Comparison of ENCODE assay signal across 10 cellular contexts in the genomic region with DNA sequence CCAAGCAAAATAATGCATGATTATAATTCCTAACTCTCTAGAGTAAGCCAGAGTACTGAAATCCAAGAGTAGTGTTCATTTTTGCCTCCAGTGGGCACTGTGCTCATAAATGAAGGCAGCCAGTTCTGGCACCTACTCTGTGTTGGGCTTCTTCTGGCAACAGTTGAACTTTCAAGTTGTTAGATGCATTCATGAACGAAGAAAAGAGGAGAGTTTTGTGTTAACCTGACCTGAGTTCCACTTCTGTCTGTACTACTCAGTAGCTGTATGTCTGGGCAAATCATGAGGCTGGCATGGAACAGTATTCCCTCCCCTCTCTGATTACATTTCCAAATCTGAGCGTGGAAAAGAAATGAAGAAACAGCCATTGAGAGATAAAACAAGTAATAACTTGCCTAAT. TPM values are rescaled to one million over a fixed set of nuclear protein-coding genes. Genes with fewer than 3 reads are reported as not detected.
DNase-seq lines count a peak whose midpoint lies in the region; ATAC-seq and TF ChIP-seq lines count a peak whose summit lies in the region.
"Had no signal": no experiment of that assay in that cellular context is flagged by ENCODE, and none has a peak within 500 bp of the region (broad histone marks: within the 10 kb centered on the region; RNA-seq: fewer than 3 reads in every experiment).

No MANE protein-coding gene starts in this region.

- no peak overlapping the region for H3K27ac ChIP-seq in body of pancreas
- H3K27ac ChIP-seq: parathyroid adenoma had no signal

- peak in 4 of 7 experiments; percentile 22 to 38 (median 25) for TF ChIP-seq CTCF in body of pancreas (IDR thresholded peaks at IDR 0.05)
- no peak for TF ChIP-seq CTCF in GM10248 (IDR thresholded peaks at IDR 0.05; ENCODE audit: control extremely low read depth, extremely low read depth, low read depth, missing control alignments)

- peaks cover 10% of the 10 kb centered on the region for H3K27me3 Mint-ChIP-seq in memory B cell

- H3K9me3 Mint-ChIP-seq in memory B cell: no peaks in the 10 kb centered on the region

- no peak overlapping the region for H3K27ac Mint-ChIP-seq in memory B cell
- H3K27ac Mint-ChIP-seq: CD4-positive, CD25-positive, alpha-beta regulatory T cell had no signal

- no peak for ATAC-seq in body of pancreas
- ATAC-seq in memory B cell (ENCODE audit: low read depth): peak; percentile 65

- H3K36me3 Mint-ChIP-seq in memory B cell: no peaks in the 10 kb centered on the region
- H3K36me3 Mint-ChIP-seq: CD4-positive, CD25-positive, alpha-beta regulatory T cell had no signal

- POLR2A ChIA-PET in GM10248 (lab: Yijun Ruan, JAX): no interaction called here

- H3K4me1 Mint-ChIP-seq in memory B cell: no peaks in the 10 kb centered on the region
- H3K4me1 Mint-ChIP-seq: CD4-positive, CD25-positive, alpha-beta regulatory T cell had no signal

- intact Hi-C loops in body of pancreas (cut with DNase I): no loop called here

- no peak overlapping the region for H3K4me3 ChIP-seq in body of pancreas

- peak; percentile 5 for DNase-seq in NCI-H2227 (lab: John Stamatoyannopoulos, UW; ENCODE audit: unreplicated experiment)
- no peak for DNase-seq in NCI-H2227 treated with DMSO at 0.1 percent for 48 hours (lab: John Stamatoyannopoulos, UW)
- DNase-seq in HT1080 (ENCODE audit: low read depth): peak; percentile 37
- peak in 2 of 4 donors; percentile 15 to 18 for DNase-seq in body of pancreas
- DNase-seq in memory B cell (ENCODE audit: low spot score in 2 of 2): peak in 1 of 2 donors; percentile 5
- no peak for DNase-seq in cortex of kidney (lab: John Stamatoyannopoulos, UW)
- no peak for DNase-seq in T-helper 1 cell
- no peak for DNase-seq in GM10248 (ENCODE audit: extremely low spot score)
- DNase-seq: CD4-positive, CD25-positive, alpha-beta regulatory T cell had no signal

- no peaks in the 10 kb centered on the region for H3K27me3 ChIP-seq in body of pancreas

- CTCF ChIA-PET in GM10248 (lab: Yijun Ruan, JAX): no interaction called here

- 55 to 60% methylated on average over 2 of the region's 2 CpGs for WGBS in body of pancreas, 2 donors

- H3K4me1 ChIP-seq in body of pancreas: no peaks in the 10 kb centered on the region
- H3K4me1 ChIP-seq: parathyroid adenoma had no signal

- H3K4me3 Mint-ChIP-seq in memory B cell: no peak overlapping the region
- H3K4me3 Mint-ChIP-seq: CD4-positive, CD25-positive, alpha-beta regulatory T cell had no signal

- TF ChIP-seq POLR2A in body of pancreas (IDR thresholded peaks at IDR 0.05): no peak

- H3K36me3 ChIP-seq in body of pancreas (replicated peaks in 1 of 2; ENCODE audit: insufficient read depth in 1 of 2, low read depth in 2 of 2): no peaks in the 10 kb centered on the region

- H3K9me3 ChIP-seq in body of pancreas: no peaks in the 10 kb centered on the region

RNA-seq across cellular contexts. Expression of gene TENM4, which starts 20.3 kb away (rescaled TPM):
- 27.1 and 33.5 TPM in 2 replicates for total RNA-seq in HT1080 (2014; rRNA removed; shearing (Covaris generic))
- 7.9 and 8.0 TPM in 2 replicates for polyA plus RNA-seq in HT1080 (2015; cell fraction: cytosol; rRNA removed)
- polyA plus RNA-seq in HT1080 (2015; cell fraction: nucleus; rRNA removed): 15.5 and 17.6 TPM in 2 replicates
- 1 to 10 TPM in 1 of 2 donors, under 1 TPM in 1; 0.78 to 6.6 TPM for total RNA-seq in body of pancreas
- total RNA-seq: CD4-positive, CD25-positive, alpha-beta regulatory T cell had no signal

Comparison
In these comparisons a context has a peak if more than half of its experiments do, and no peak if none do; other contexts are left out.
1. DNase-seq: peak in NCI-H2227 (single experiment) and HT1080 (single experiment); none in NCI-H2227 treated with DMSO at 0.1 percent for 48 hours (single experiment), cortex of kidney (single experiment), T-helper 1 cell (0 of 5) and GM10248 (single experiment).